In the genomic region with DNA sequence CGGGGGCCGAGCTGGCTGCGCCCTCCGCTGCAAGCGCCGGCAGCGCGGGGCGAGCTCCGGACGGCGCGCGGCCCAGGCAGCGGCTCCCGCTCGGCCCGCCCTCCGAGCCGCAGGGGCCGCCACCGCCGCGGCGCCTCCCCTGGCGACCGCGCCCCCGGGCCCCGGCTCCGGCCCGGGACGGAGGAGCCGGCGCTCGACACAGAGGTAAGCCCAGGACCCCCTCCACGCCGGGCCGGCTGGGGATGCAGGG, we compare ENCODE assay signal across 8 cellular contexts. TPM values are rescaled to one million over a fixed set of nuclear protein-coding genes. Genes with fewer than 3 reads are reported as not detected.
A peak's percentile ranks its signal among the peaks of the same experiment; 100 is the strongest.
DNase-seq lines count a peak whose midpoint lies in the region; ATAC-seq and TF ChIP-seq lines count a peak whose summit lies in the region.

No MANE protein-coding gene starts in this region.

- H3K4me3 ChIP-seq in MM.1S (ENCODE audit: low read length) (peak overlapping the region; percentile 80), fibroblast of mammary gland (ENCODE audit: control insufficient read depth, low read depth, low read length) (peak overlapping the region; percentile 77), skin epidermis (peak overlapping the region; percentile 61 to 87 (median 81))

- no peaks in the 10 kb centered on the region for H3K9me2 ChIP-seq in MM.1S (replicated peaks; ENCODE audit: insufficient read depth, low read length)

- no peaks in the 10 kb centered on the region for H4K20me1 ChIP-seq in MM.1S (ENCODE audit: insufficient read depth, low read length)

- H3K4me1 ChIP-seq in MM.1S (ENCODE audit: low read length): peaks cover 19% of the 10 kb centered on the region

- H3K27ac ChIP-seq in MM.1S (ENCODE audit: low read length): peak overlapping the region; percentile 65; the same call in 1 of the 2 replicates
- H3K27ac ChIP-seq in skin epidermis: peak overlapping the region; percentile 66 to 97 (median 89)

- peaks cover 47% of the 10 kb centered on the region for H3K79me2 ChIP-seq in MM.1S (ENCODE audit: low read length)

- H3K27me3 ChIP-seq in MM.1S (replicated peaks; ENCODE audit: insufficient read depth, low read length): no peaks in the 10 kb centered on the region

- no peak for TF ChIP-seq CTCF in MM.1S (IDR thresholded peaks at IDR 0.05; ENCODE audit: low read length)
- no peak for TF ChIP-seq CTCF in fibroblast of mammary gland (conservative IDR thresholded peaks at IDR 0.05; ENCODE audit: control insufficient read depth, insufficient read depth, low read depth, low read length)

- ATAC-seq in GM18499 (IDR thresholded peaks at IDR 0.05; ENCODE audit: insufficient read depth, unreplicated experiment) (peak; percentile 26), GM21737 (IDR thresholded peaks at IDR 0.05; ENCODE audit: unreplicated experiment) (peak; percentile 47)

- H3K9me3 ChIP-seq in MM.1S (replicated peaks; ENCODE audit: insufficient read depth, low read length): no peaks in the 10 kb centered on the region

- no peaks in the 10 kb centered on the region; the same call in 1 of the 2 replicates for H3K36me3 ChIP-seq in MM.1S (replicated peaks; ENCODE audit: insufficient read depth, low read length)

- DNase-seq in MM.1S (no peak), fibroblast of mammary gland (ENCODE audit: low read depth) (no peak), NCI-H2107 treated with DMSO at 0.1 percent for 48 hours (lab: John Stamatoyannopoulos, UW; ENCODE audit: unreplicated experiment) (no peak), HT-29 (ENCODE audit: low spot score) (no peak), DMS53 (lab: John Stamatoyannopoulos, UW) (no peak)

- no peak overlapping the region for H2AFZ ChIP-seq in MM.1S (ENCODE audit: low read length)

- no peak overlapping the region for H3K4me2 ChIP-seq in MM.1S (ENCODE audit: low read depth, low read length)

- H3F3A ChIP-seq in MM.1S (ENCODE audit: insufficient read depth, low read length): peaks cover 14% of the 10 kb centered on the region

- peak overlapping the region; percentile 64; the same call in 1 of the 2 replicates for H3K9ac ChIP-seq in MM.1S (ENCODE audit: low read length)

RNA-seq across cellular contexts. Expression of a gene that starts 0.2 kb away (rescaled TPM):
- total RNA-seq in HT-29 (2014; rRNA removed; shearing (Covaris generic)): 60.5 and 64.0 TPM in 2 replicates
